Comparison of ENCODE assay signal across 10 cellular contexts in genomic region chr10:65041307-65041706, GRCh38.
"Had no signal": no experiment of that assay in that cellular context is flagged by ENCODE, and none has a peak within 500 bp of the region (broad histone marks: within the 10 kb centered on the region; RNA-seq: fewer than 3 reads in every experiment).

No MANE protein-coding gene starts in this region.

- H3K4me3 ChIP-seq: GM23248, GM23338, HAP-1 had no signal

- H3K4me3 Mint-ChIP-seq: GM23338, H9, HFFc6 had no signal

- H3K4me1 ChIP-seq: HAP-1 had no signal

- H3K27ac Mint-ChIP-seq: GM23338, H9, HFFc6 had no signal

- H3K9me3 ChIP-seq: HAP-1 had no signal

- H3K9ac ChIP-seq: GM23248 had no signal

- H2AFZ ChIP-seq: GM23248, GM23338 had no signal

- DNase-seq: GM23248, GOT3, H7, H9, HCEC 1CT, HFFc6 had no signal

- ATAC-seq: GM23338, HCT116 had no signal

- FAIRE-seq: H1 had no signal

- H3K27ac ChIP-seq: GM23248 had no signal

- H3K36me3 ChIP-seq: HAP-1 had no signal

- H3K4me1 Mint-ChIP-seq: GM23338, H9 had no signal

- H3K4me2 ChIP-seq: GM23338 had no signal
